In genomic region chrX:10017866-10018265, GRCh38 we compare ENCODE assay signal across 9 cellular contexts. TPM values are rescaled to one million over a fixed set of nuclear protein-coding genes. Genes with fewer than 3 reads are reported as not detected.
DNase-seq lines count a peak whose midpoint lies in the region; ATAC-seq and TF ChIP-seq lines count a peak whose summit lies in the region.
"Had no signal": no experiment of that assay in that cellular context is flagged by ENCODE, and none has a peak within 500 bp of the region (broad histone marks: within the 10 kb centered on the region; RNA-seq: fewer than 3 reads in every experiment).

No MANE protein-coding gene starts in this region.

- H3K4me3 ChIP-seq in Panc1 (ENCODE audit: low read depth in 2 of 2, low read length in 2 of 2): peak overlapping the region; percentile 18 to 53; a peak in 2 of 4 replicates
- no peak overlapping the region for H3K4me3 ChIP-seq in skeletal muscle satellite cell (ENCODE audit: low read length)

- peak; percentile 17 for DNase-seq in DMS 273 (lab: John Stamatoyannopoulos, UW; ENCODE audit: unreplicated experiment)
- DNase-seq in DMS 273 treated with DMSO at 0.1 percent for 48 hours (lab: John Stamatoyannopoulos, UW): no peak
- DNase-seq in Panc1 (ENCODE audit: low read depth, low spot score): no peak
- peak; percentile 61 for DNase-seq in fibroblast of peridontal ligament (ENCODE audit: extremely low read depth)
- no peak for DNase-seq in activated naive CD4-positive, alpha-beta T cell treated with Interleukin-2 at 50 U/mL for 16 hours
- no peak for DNase-seq in cerebellum (ENCODE audit: low spot score)
- DNase-seq in hypothalamus (lab: John Stamatoyannopoulos, UW): no peak

- in situ Hi-C loops in Panc1 (cut with HindIII; ENCODE audit: low pct_unique_long_range_greater_than_20kb, low sequenced_read_pairs): no loop called here

- peak overlapping the region; percentile 68; the same call in 1 of the 2 replicates for H3K27ac ChIP-seq in Panc1 (ENCODE audit: low read length)
- H3K27ac ChIP-seq: 22Rv1 had no signal

- H3K27me3 ChIP-seq in Panc1 (ENCODE audit: control insufficient read depth, insufficient read depth, low read length) (no peaks in the 10 kb centered on the region), skeletal muscle satellite cell (ENCODE audit: control insufficient read depth, insufficient read depth, low read length) (no peaks in the 10 kb centered on the region)

- no TSS peak for BruUV-seq in Panc1 (replicated peaks; lab: Mats Ljungman, UMichigan)

- intact Hi-C loops in Panc1 (cut with micrococcal nuclease; ENCODE audit: unreplicated experiment): no loop called here

- POLR2A ChIA-PET in Panc1 (lab: Charles Lee): interaction anchor here (0.7 kb wide), 1 partner anchor 56 kb away, joined by 3 read pairs; no protein-coding TSS in a partner anchor

- H3K9me3 ChIP-seq in Panc1 (ENCODE audit: control insufficient read depth, insufficient read depth, low read depth, low read length) (no peaks in the 10 kb centered on the region), skeletal muscle satellite cell (replicated peaks; ENCODE audit: low read length) (no peaks in the 10 kb centered on the region)

- ATAC-seq in Panc1: 0 out of 2 replicates have a peak, but pooled peaks have one; percentile 31

- no peak for TF ChIP-seq CTCF in Panc1 (IDR thresholded peaks at IDR 0.05)

- CTCF ChIA-PET in Panc1 (lab: Charles Lee): no interaction called here

- no peak overlapping the region for H3K9ac ChIP-seq in skeletal muscle satellite cell (ENCODE audit: low read depth, low read length)

- H3K36me3 ChIP-seq in Panc1 (ENCODE audit: control insufficient read depth, insufficient read depth, low read length) (no peaks in the 10 kb centered on the region; the same call in 1 of the 2 replicates), skeletal muscle satellite cell (ENCODE audit: insufficient read depth, low read length) (no peaks in the 10 kb centered on the region)

- H3K4me2 ChIP-seq in skeletal muscle satellite cell (ENCODE audit: low read length): peak overlapping the region; percentile 87

- H3K4me1 ChIP-seq in Panc1 (ENCODE audit: control insufficient read depth, insufficient read depth, low read length) (no peaks in the 10 kb centered on the region; the same call in 1 of the 2 replicates), skeletal muscle satellite cell (ENCODE audit: control insufficient read depth, insufficient read depth, low read length) (peaks cover 41% of the 10 kb centered on the region)

RNA-seq across cellular contexts. Expression of gene CLDN34, which starts 50.7 kb away (rescaled TPM):
- total RNA-seq in Panc1 (2021; ENCODE audit: unreplicated experiment): not detected
- polyA plus RNA-seq in Panc1 (2012; ENCODE audit: insufficient read length): not detected
- total RNA-seq in skeletal muscle satellite cell (2012; rRNA removed): not detected in 2 replicates
- total RNA-seq in cerebellum: 0.45 TPM

Comparison
In these comparisons a context has a peak if more than half of its experiments do, and no peak if none do; other contexts are left out.
1. DNase-seq: peak in DMS 273 (single experiment) and fibroblast of peridontal ligament (single experiment); none in DMS 273 treated with DMSO at 0.1 percent for 48 hours (single experiment), Panc1 (single experiment), activated naive CD4-positive, alpha-beta T cell treated with Interleukin-2 at 50 U/mL for 16 hours (single experiment), cerebellum (single experiment) and hypothalamus (0 of 51).